In genomic region chr18:23585007-23585871, GRCh38 we compare ENCODE assay signal across 8 cellular contexts. TPM values are rescaled to one million over a fixed set of nuclear protein-coding genes. Genes with fewer than 3 reads are reported as not detected.
DNase-seq lines count a peak whose midpoint lies in the region; ATAC-seq and TF ChIP-seq lines count a peak whose summit lies in the region.

No MANE protein-coding gene starts in this region.

- peak overlapping the region; percentile 81 to 83 for H3K4me3 ChIP-seq in SK-N-SH (ENCODE audit: low read depth in 2 of 2, low read length in 1 of 2)

- H3K27me3 Mint-ChIP-seq in MCF 10A (ENCODE audit: insufficient read depth, unreplicated experiment) = no peaks in the 10 kb centered on the region

- peak overlapping the region; percentile 98 for H3K27ac Mint-ChIP-seq in MCF 10A (ENCODE audit: low read depth, unreplicated experiment)

- H2AFZ ChIP-seq in SK-N-SH (ENCODE audit: low read depth) = peak overlapping the region; percentile 81; the same call in 1 of the 2 replicates

- no peak for TF ChIP-seq CTCF in SK-N-SH (IDR thresholded peaks at IDR 0.05)
- no peak for TF ChIP-seq CTCF in MCF 10A (IDR thresholded peaks at IDR 0.05; ENCODE audit: unreplicated experiment)

- H4K20me1 ChIP-seq in SK-N-SH (ENCODE audit: insufficient read depth) = 0 out of 2 replicates have a peak, but pooled peaks cover 5% of the 10 kb centered on the region

- BruUV-seq in MCF 10A (replicated peaks; lab: Mats Ljungman, UMichigan) = TSS peak; percentile 85

- POLR2A ChIA-PET in SK-N-SH (lab: Yijun Ruan, JAX) = no interaction called here
- POLR2A ChIA-PET in MCF 10A (lab: Yijun Ruan, JAX) = interaction anchor here (0.6 to 3.9 kb wide), 30 partner anchors 9 to 1596 kb away, joined by 3 to 35 read pairs (median 4); partner anchors contain the start of genes LAMA3, RIOK3 and RMC1

- peaks cover 49% of the 10 kb centered on the region for H3K79me2 ChIP-seq in SK-N-SH (ENCODE audit: insufficient read depth)

- intact Hi-C loops in MCF 10A (cut with micrococcal nuclease) = loop anchor here (5.0 to 10.0 kb wide), 2 partner anchors 38 to 450 kb away; partner anchors contain the start of gene CABLES1

- H3K4me3 Mint-ChIP-seq in MCF 10A (ENCODE audit: unreplicated experiment) = peak overlapping the region; percentile 84

- WGBS in SK-N-SH (ENCODE audit: low lambda C conversion rate) = 55% methylated on average over 19 of the region's 19 CpGs

- H3K4me2 ChIP-seq in SK-N-SH = peak overlapping the region; percentile 93

- peak overlapping the region in 1 of 2 experiments; percentile 99; a peak in 1 of 4 replicates for H3K27ac ChIP-seq in SK-N-SH (ENCODE audit: low read depth in 2 of 2, low read length in 1 of 2)
- H3K27ac ChIP-seq in substantia nigra (ENCODE audit: low read depth, low read length, poor library complexity, severe bottlenecking) = peak overlapping the region; percentile 100

- H3K4me1 ChIP-seq in SK-N-SH (ENCODE audit: control insufficient read depth in 1 of 2, insufficient read depth in 2 of 2, low read depth in 1 of 2, low read length in 1 of 2) = peaks cover 0 to 9% of the 10 kb centered on the region in 2 experiments; a peak in 1 of 4 replicates

- H3K9me3 ChIP-seq in SK-N-SH = no peaks in the 10 kb centered on the region

- H3K36me3 Mint-ChIP-seq in MCF 10A (ENCODE audit: insufficient read depth, unreplicated experiment) = peaks cover 25% of the 10 kb centered on the region

- CTCF ChIA-PET in SK-N-SH (lab: Yijun Ruan, JAX) (interaction anchor here (1.5 to 3.5 kb wide), 4 partner anchors 13 to 333 kb away, joined by 4 to 13 read pairs (median 4); no protein-coding TSS in a partner anchor), MCF 10A (lab: Yijun Ruan, JAX) (interaction anchor here (0.6 to 2.5 kb wide), 13 partner anchors 10 to 783 kb away, joined by 3 to 9 read pairs (median 3); no protein-coding TSS in a partner anchor)

- no peaks in the 10 kb centered on the region for H3K9me2 ChIP-seq in SK-N-SH

- H3F3A ChIP-seq in SK-N-SH (replicated peaks; ENCODE audit: insufficient read depth) = peaks cover 15% of the 10 kb centered on the region

- no peaks in the 10 kb centered on the region for H3K36me3 ChIP-seq in SK-N-SH (replicated peaks in 1 of 2; ENCODE audit: control insufficient read depth in 1 of 2, insufficient read depth in 2 of 2, low read length in 1 of 2)

- no peak for TF ChIP-seq EP300 in SK-N-SH (IDR thresholded peaks at IDR 0.05; ENCODE audit: borderline replicate concordance in 1 of 2, low read depth in 1 of 2, low read length in 1 of 2)

- H3K9me3 Mint-ChIP-seq in MCF 10A (ENCODE audit: unreplicated experiment) = no peaks in the 10 kb centered on the region

- ATAC-seq in SK-N-SH treated with all-trans-retinoic acid at 6 μM for 48 hours = no peak
- ATAC-seq in HG03432 (IDR thresholded peaks at IDR 0.05; ENCODE audit: unreplicated experiment) = no peak

- peaks cover 17% of the 10 kb centered on the region for H3K4me1 Mint-ChIP-seq in MCF 10A (ENCODE audit: insufficient read depth, unreplicated experiment)

- H3K27me3 ChIP-seq in SK-N-SH (ENCODE audit: insufficient read depth) = no peaks in the 10 kb centered on the region

- DNase-seq in SK-N-SH = peak; percentile 25
- DNase-seq in NCI-H748 treated with DMSO at 0.1 percent for 48 hours (lab: John Stamatoyannopoulos, UW) = peak; percentile 14
- DNase-seq in MCF 10A (ENCODE audit: unreplicated experiment) = peak; percentile 41
- peak; percentile 76 for DNase-seq in left kidney (ENCODE audit: low read depth, low spot score)
- peak in 6 of 49 donors; percentile 26 to 45 (median 32) for DNase-seq in substantia nigra (lab: John Stamatoyannopoulos, UW)
- no peak for DNase-seq in cerebellum (ENCODE audit: low spot score)

- H3K9ac ChIP-seq in SK-N-SH = peak overlapping the region; percentile 96

- no peak for TF ChIP-seq RAD21 in SK-N-SH (IDR thresholded peaks at IDR 0.05; ENCODE audit: low read length)

TF ChIP-seq in SK-N-SH, 30 proteins besides CTCF, POLR2A, EP300 and RAD21 (continues in another document):
- no peak for TF ChIP-seq GABPA (IDR thresholded peaks at IDR 0.05; ENCODE audit: low read depth)
- TF ChIP-seq REST (IDR thresholded peaks at IDR 0.05; ENCODE audit: low read depth, low read length) = no peak
- no peak for TF ChIP-seq RCOR1 (IDR thresholded peaks at IDR 0.05; ENCODE audit: low read length)
- no peak for TF ChIP-seq TCF12 (IDR thresholded peaks at IDR 0.05)
- no peak for TF ChIP-seq RFX5 (IDR thresholded peaks at IDR 0.05; ENCODE audit: low read length)
- TF ChIP-seq MAX (IDR thresholded peaks at IDR 0.05; ENCODE audit: low read depth) = no peak
- TF ChIP-seq NRF1 (IDR thresholded peaks at IDR 0.05; ENCODE audit: low read depth, low read length) = no peak
- no peak for TF ChIP-seq FOXJ3 (CRISPR knock-in tag; IDR thresholded peaks at IDR 0.05)
- no peak for TF ChIP-seq POLR2AphosphoS5 (IDR thresholded peaks at IDR 0.05; ENCODE audit: low read depth, low read length)
- TF ChIP-seq YY1 (IDR thresholded peaks at IDR 0.05; ENCODE audit: low read depth) = no peak

TF ChIP-seq in SK-N-SH treated with all-trans-retinoic acid at 6 μM for 48 hours, 23 proteins besides CTCF, POLR2A, EP300 and RAD21 (continues in another document):
- TF ChIP-seq POU6F1 (CRISPR knock-in tag; IDR thresholded peaks at IDR 0.05; ENCODE audit: borderline replicate concordance, low read depth) = no peak
- no peak for TF ChIP-seq ISL1 (CRISPR knock-in tag; IDR thresholded peaks at IDR 0.05)
- no peak for TF ChIP-seq PPARA (CRISPR knock-in tag; IDR thresholded peaks at IDR 0.05; ENCODE audit: borderline replicate concordance)
- TF ChIP-seq ZNF70 (CRISPR knock-in tag; IDR thresholded peaks at IDR 0.05) = no peak
- TF ChIP-seq ZFP30 (CRISPR knock-in tag; IDR thresholded peaks at IDR 0.05) = no peak
- TF ChIP-seq ZFP3 (CRISPR knock-in tag; IDR thresholded peaks at IDR 0.05) = no peak
- TF ChIP-seq CSDC2 (CRISPR knock-in tag; IDR thresholded peaks at IDR 0.05) = no peak
- no peak for TF ChIP-seq CSRNP3 (CRISPR knock-in tag; IDR thresholded peaks at IDR 0.05)
- no peak for TF ChIP-seq ARNTL (CRISPR knock-in tag; IDR thresholded peaks at IDR 0.05; ENCODE audit: borderline replicate concordance, low read depth)
- TF ChIP-seq SNAI2 (CRISPR knock-in tag; IDR thresholded peaks at IDR 0.05) = no peak
- TF ChIP-seq ZNF8 (CRISPR knock-in tag; IDR thresholded peaks at IDR 0.05) = no peak
- no peak for TF ChIP-seq ZC3H10 (CRISPR knock-in tag; IDR thresholded peaks at IDR 0.05)
- no peak for TF ChIP-seq ESRRG (CRISPR knock-in tag; IDR thresholded peaks at IDR 0.05)
- no peak for TF ChIP-seq PATZ1 (CRISPR knock-in tag; IDR thresholded peaks at IDR 0.05; ENCODE audit: borderline replicate concordance)
- no peak for TF ChIP-seq TOX (CRISPR knock-in tag; IDR thresholded peaks at IDR 0.05; ENCODE audit: borderline replicate concordance)
- TF ChIP-seq BACH2 (CRISPR knock-in tag; IDR thresholded peaks at IDR 0.05; ENCODE audit: borderline replicate concordance) = no peak

RNA-seq across cellular contexts. Expression of gene NPC1, which starts 1.1 kb away (rescaled TPM):
- 23.9 and 30.7 TPM in 2 replicates for polyA plus RNA-seq in SK-N-SH (2012; rRNA removed)
- 13.0 and 20.9 TPM in 2 replicates for polyA plus RNA-seq in SK-N-SH (2012; cell fraction: cytosol; rRNA removed)
- 32.2 and 49.2 TPM in 2 replicates for polyA plus RNA-seq in SK-N-SH (2012; cell fraction: nucleus; rRNA removed)
- 60.4 and 78.8 TPM in 2 replicates for total RNA-seq in MCF 10A (2022)
- 34.8 TPM for total RNA-seq in cerebellum
